24 cellular contexts compared by ENCODE assay signal in the genomic region with DNA sequence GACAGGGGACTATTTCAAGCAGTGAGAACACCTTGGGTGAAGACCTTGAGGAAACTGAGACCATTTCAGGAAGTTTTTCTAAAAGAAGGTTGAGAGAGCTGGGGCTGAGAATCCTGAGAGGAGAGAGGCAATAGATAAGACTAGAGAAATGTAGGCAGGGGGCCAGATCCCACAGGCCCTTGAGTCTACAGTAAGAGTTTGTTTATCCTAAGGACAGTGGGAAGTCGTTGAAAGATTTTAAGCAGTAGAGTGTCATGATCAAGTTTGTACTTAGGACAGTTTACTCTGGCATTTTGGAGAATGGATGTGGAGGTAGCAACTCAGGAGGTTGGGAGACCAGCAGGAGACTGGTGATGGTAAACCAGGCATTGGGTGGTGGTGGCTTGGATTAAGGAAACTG. TPM values are rescaled to one million over a fixed set of nuclear protein-coding genes. Genes with fewer than 3 reads are reported as not detected.
DNase-seq lines count a peak whose midpoint lies in the region; ATAC-seq, FAIRE-seq and TF ChIP-seq lines count a peak whose summit lies in the region.
"Had no signal": no experiment of that assay in that cellular context is flagged by ENCODE, and none has a peak within 500 bp of the region (broad histone marks: within the 10 kb centered on the region; RNA-seq: fewer than 3 reads in every experiment).

No MANE protein-coding gene starts in this region.

- no peak for FAIRE-seq in K562 (lab: Jason Lieb, UNC)
- FAIRE-seq: GM12878, HTR-8/SVneo had no signal

- H3K9me1 ChIP-seq in K562 (ENCODE audit: control insufficient read depth, insufficient read depth, low read length): no peaks in the 10 kb centered on the region

- peak overlapping the region; percentile 53; the same call in 1 of the 2 replicates for H2AFZ ChIP-seq in K562 (ENCODE audit: low read depth, low read length)

- no peak for TF ChIP-seq RAD21 in K562 (CRISPR knock-in tag; conservative IDR thresholded peaks at IDR 0.05 in 1 of 2, IDR thresholded peaks at IDR 0.05 in 1 of 2)

- no peak for TF ChIP-seq EP300 in K562 (IDR thresholded peaks at IDR 0.05; ENCODE audit: low read length)

- no TSS peak for BruUV-seq in K562 (replicated peaks; lab: Mats Ljungman, UMichigan)

- H3K79me2 ChIP-seq in K562 (ENCODE audit: control insufficient read depth, insufficient read depth, low read length): no peaks in the 10 kb centered on the region

- TF ChIP-seq POLR2A in K562 (conservative IDR thresholded peaks at IDR 0.05): no peak

- H3K36me3 ChIP-seq in K562 (ENCODE audit: control insufficient read depth, insufficient read depth, low read length): no peaks in the 10 kb centered on the region
- H3K36me3 ChIP-seq: Peyer's patch had no signal

- H3K4me2 ChIP-seq in K562 (ENCODE audit: insufficient read depth, low read length): no peak overlapping the region

- H3K27ac ChIP-seq in K562 (ENCODE audit: extremely low read depth, low read depth, low read length): no peak overlapping the region
- H3K27ac ChIP-seq: Peyer's patch, SJSA1 had no signal

- H3K4me1 ChIP-seq in K562 (replicated peaks in 1 of 2; ENCODE audit: control insufficient read depth in 2 of 2, insufficient read depth in 2 of 2, low read length in 2 of 2): peaks cover 5 to 27% of the 10 kb centered on the region in 2 experiments; a peak in 4 of 5 replicates
- H3K4me1 ChIP-seq: Peyer's patch, SJSA1 had no signal

- CTCF ChIA-PET in K562 (lab: Yijun Ruan, JAX; ENCODE audit: low intra/inter-chr PET ratio): no interaction called here

- H3K9ac ChIP-seq in K562 (ENCODE audit: insufficient read depth in 1 of 2, low read depth in 2 of 2, low read length in 2 of 2): no peak overlapping the region

- ATAC-seq in K562: peak; percentile 78
- no peak for ATAC-seq in GM18517 (IDR thresholded peaks at IDR 0.05; ENCODE audit: unreplicated experiment)
- no peak for ATAC-seq in esophagus mucosa
- no peak for ATAC-seq in HG03457 (IDR thresholded peaks at IDR 0.05; ENCODE audit: unreplicated experiment)
- ATAC-seq in HG03135 (IDR thresholded peaks at IDR 0.05; ENCODE audit: unreplicated experiment): no peak
- ATAC-seq: GM12878 had no signal

- intact Hi-C loops in K562 (cut with micrococcal nuclease): no loop called here

- in situ Hi-C loops in K562 (cut with MboI): no loop called here

- no peak for TF ChIP-seq CTCF in K562 (IDR thresholded peaks at IDR 0.05 in 2 of 3, conservative IDR thresholded peaks at IDR 0.05 in 1 of 3; ENCODE audit: insufficient read depth in 2 of 3, low read depth in 1 of 3, low read length in 3 of 3)
- no peak for TF ChIP-seq CTCF in fibroblast of pulmonary artery (IDR thresholded peaks at IDR 0.05; ENCODE audit: low read length, missing control alignments)

- POLR2A ChIA-PET in K562 (lab: Yijun Ruan, JAX): interaction anchor here (0.9 to 1.2 kb wide), 3 partner anchors 9 to 24 kb away, joined by 3 to 4 read pairs (median 3); no protein-coding TSS in a partner anchor

- H3K27me3 ChIP-seq in K562 (ENCODE audit: control insufficient read depth in 2 of 2, insufficient read depth in 2 of 2, low read length in 2 of 2): no peaks in the 10 kb centered on the region
- H3K27me3 ChIP-seq: Peyer's patch, SJSA1 had no signal

- 0% methylated on average over 1 of the region's 1 CpG for WGBS in K562 (ENCODE audit: insufficient coverage, low coverage, missing lambda C conversion rate)

- DNase-seq in EH (ENCODE audit: low read depth) (peak; percentile 27), M059J (ENCODE audit: low read depth) (peak; percentile 27), K562 (ENCODE audit: extremely low read depth in 1 of 4, low spot score in 3 of 4) (peak in 1 of 4 experiments; percentile 52), fibroblast of pulmonary artery (ENCODE audit: low read depth) (peak; percentile 26)
- DNase-seq: CD4-positive, CD25-positive, alpha-beta regulatory T cell; DMS 273 treated with DMSO at 0.1 percent for 48 hours; DMS79 treated with DMSO at 0.1 percent for 48 hours; H7; MM.1S; NCI-H1048; NCI-H1436; NCI-H187 treated with DMSO at 0.1 percent for 48 hours; NCI-H345; NCI-H524; NCI-H774; NK-92 treated with Interleukin-12 subunit alpha and Interleukin-12 subunit beta, amount 100 ng/mL, for 24 hours; Peyer's patch had no signal

- H3K4me3 ChIP-seq in K562 (no peak overlapping the region), fibroblast of pulmonary artery (replicated peaks; ENCODE audit: low read depth, low read length) (no peak overlapping the region)
- H3K4me3 ChIP-seq: GM12878, Peyer's patch, SJSA1 had no signal

- no peaks in the 10 kb centered on the region for H4K20me1 ChIP-seq in K562 (replicated peaks; ENCODE audit: control insufficient read depth, insufficient read depth, low read length)

- no peaks in the 10 kb centered on the region for H3K9me3 ChIP-seq in K562 (replicated peaks; ENCODE audit: control insufficient read depth, insufficient read depth, low read depth, low read length)

TF ChIP-seq in K562, 482 proteins besides CTCF, POLR2A, EP300 and RAD21:
- TF ChIP-seq, protein P1, sequence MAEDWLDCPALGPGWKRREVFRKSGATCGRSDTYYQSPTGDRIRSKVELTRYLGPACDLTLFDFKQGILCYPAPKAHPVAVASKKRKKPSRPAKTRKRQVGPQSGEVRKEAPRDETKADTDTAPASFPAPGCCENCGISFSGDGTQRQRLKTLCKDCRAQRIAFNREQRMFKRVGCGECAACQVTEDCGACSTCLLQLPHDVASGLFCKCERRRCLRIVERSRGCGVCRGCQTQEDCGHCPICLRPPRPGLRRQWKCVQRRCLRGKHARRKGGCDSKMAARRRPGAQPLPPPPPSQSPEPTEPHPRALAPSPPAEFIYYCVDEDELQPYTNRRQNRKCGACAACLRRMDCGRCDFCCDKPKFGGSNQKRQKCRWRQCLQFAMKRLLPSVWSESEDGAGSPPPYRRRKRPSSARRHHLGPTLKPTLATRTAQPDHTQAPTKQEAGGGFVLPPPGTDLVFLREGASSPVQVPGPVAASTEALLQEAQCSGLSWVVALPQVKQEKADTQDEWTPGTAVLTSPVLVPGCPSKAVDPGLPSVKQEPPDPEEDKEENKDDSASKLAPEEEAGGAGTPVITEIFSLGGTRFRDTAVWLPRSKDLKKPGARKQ (CRISPR knock-in tag; IDR thresholded peaks at IDR 0.05): no peak
- peak; percentile 15; the same call in 1 of the 2 replicates for TF ChIP-seq SMARCE1 (IDR thresholded peaks at IDR 0.05)
- 0 out of 4 replicates have a peak, but pooled peaks of 1 of the 2 experiments have one; percentile 18 for TF ChIP-seq RCOR1 (IDR thresholded peaks at IDR 0.05; ENCODE audit: borderline replicate concordance in 1 of 2, low read depth in 2 of 2, low read length in 2 of 2)
- TF ChIP-seq CTBP1 (IDR thresholded peaks at IDR 0.05; ENCODE audit: borderline replicate concordance): peak; percentile 28; the same call in 1 of the 2 replicates
- TF ChIP-seq ELF2 (CRISPR knock-in tag; IDR thresholded peaks at IDR 0.05): no peak
- TF ChIP-seq MEIS2 (IDR thresholded peaks at IDR 0.05; ENCODE audit: partially characterized antibody): peak; percentile 50
- peak; percentile 30; the same call in 1 of the 2 replicates for TF ChIP-seq ARID1B (IDR thresholded peaks at IDR 0.05)
- peak; percentile 49; the same call in 1 of the 2 replicates for TF ChIP-seq NFIC (IDR thresholded peaks at IDR 0.05)
- TF ChIP-seq CTCFL (IDR thresholded peaks at IDR 0.05; ENCODE audit: borderline replicate concordance, insufficient read depth, low read depth, low read length, poor library complexity, severe bottlenecking): no peak
- peak; percentile 80 for TF ChIP-seq EHMT2 (IDR thresholded peaks at IDR 0.05)
- TF ChIP-seq TAL1 (IDR thresholded peaks at IDR 0.05): 0 out of 2 replicates have a peak, but pooled peaks have one; percentile 5

RNA-seq across cellular contexts. Expression of gene HSD17B12, which starts 17.1 kb away (rescaled TPM):
- total RNA-seq in M059J (2014; rRNA removed; shearing (Covaris generic)): 82.3 and 110 TPM in 2 replicates
- total RNA-seq in K562 (2011; cell fraction: chromatin; rRNA removed; ENCODE audit: low replicate concordance): 25.0 and 43.2 TPM in 2 replicates
- 34.5 and 36.0 TPM in 2 replicates for total RNA-seq in K562 (2011; cell fraction: nucleolus; rRNA removed)
- total RNA-seq in K562 (2011; cell fraction: nucleoplasm; rRNA removed): 37.9 and 51.6 TPM in 2 replicates
- total RNA-seq in K562 (2014; rRNA removed) (16.2 and 17.3 TPM in 2 replicates), K562 (2014; rRNA removed; fragmentation: Illumina TruSeq; extraction: Trizol) (25.7 and 30.9 TPM in 2 replicates), K562 (2015; rRNA removed; fragmentation: Illumina TruSeq; extraction: Trizol) (23.1 and 24.5 TPM in 2 replicates), K562 (2021) (21.3 and 23.8 TPM in 2 replicates), esophagus mucosa (95.2 TPM)
- polyA plus RNA-seq in K562 (2011; rRNA removed) (31.9 and 34.5 TPM in 2 replicates), K562 (2014; fragmentation: Illumina TruSeq; extraction: Trizol) (27.3 and 30.3 TPM in 2 replicates), K562 (2014; fragmentation: Nextera tagmentation; extraction: Ambion mirVana) (10 to 100 TPM in 1 of 2 experiments, 1 to 10 TPM in 1; 9.1 to 10.3 TPM), K562 (2014; rRNA removed) (19.6 and 23.3 TPM in 2 replicates)
- polyA plus RNA-seq in K562 (2011; cell fraction: cytosol; rRNA removed): 16.3 and 17.6 TPM in 2 replicates
- polyA plus RNA-seq in K562 (2011; cell fraction: nucleus; rRNA removed): 13.5 and 18.5 TPM in 2 replicates
- polyA plus RNA-seq in K562 (2012): 23.0 and 31.8 TPM in 2 replicates
- 21.1 and 27.6 TPM in 2 replicates for polyA minus RNA-seq in K562 (2011; rRNA and poly(A)+ RNA removed)
- 22.3 and 26.4 TPM in 2 replicates for polyA minus RNA-seq in K562 (2011; cell fraction: cytosol; rRNA and poly(A)+ RNA removed)
- 19.8 and 24.5 TPM in 2 replicates for polyA minus RNA-seq in K562 (2011; cell fraction: nucleus; rRNA and poly(A)+ RNA removed)
